Comparison of ENCODE assay signal across 8 cellular contexts in genomic region chr19:12052057-12052570, GRCh38. TPM values are rescaled to one million over a fixed set of nuclear protein-coding genes. Genes with fewer than 3 reads are reported as not detected.
DNase-seq lines count a peak whose midpoint lies in the region; ATAC-seq, FAIRE-seq and TF ChIP-seq lines count a peak whose summit lies in the region.

No MANE protein-coding gene starts in this region.

- ATAC-seq in HG02970 (IDR thresholded peaks at IDR 0.05; ENCODE audit: low FRiP score, unreplicated experiment) (peak; percentile 26), GM18519 (IDR thresholded peaks at IDR 0.05; ENCODE audit: low FRiP score, unreplicated experiment) (no peak)

- peak overlapping the region; percentile 68 for H3K9ac ChIP-seq in keratinocyte (ENCODE audit: control insufficient read depth, extremely low read depth, insufficient read depth, low read length)
- H3K9ac ChIP-seq in subcutaneous abdominal adipose tissue (ENCODE audit: low read length in 5 of 5), result peak overlapping the region; percentile 3 to 80 (median 66)

- no peak for FAIRE-seq in keratinocyte (lab: Jason Lieb, UNC)

- H3K27ac Mint-ChIP-seq in Calu3 (ENCODE audit: unreplicated experiment), result peak overlapping the region; percentile 49
- no peak overlapping the region for H3K27ac Mint-ChIP-seq in activated CD4-positive, alpha-beta memory T cell treated with anti-CD3 and anti-CD28 coated beads, Interleukin-2, amount 10 ng/mL, durations not matched to agents 7 days and 5 days

- peak overlapping the region; percentile 69 for H3K4me3 Mint-ChIP-seq in Calu3 (ENCODE audit: low read depth, unreplicated experiment)
- peak overlapping the region; percentile 69 for H3K4me3 Mint-ChIP-seq in activated CD4-positive, alpha-beta memory T cell treated with anti-CD3 and anti-CD28 coated beads, Interleukin-2, amount 10 ng/mL, durations not matched to agents 7 days and 5 days

- H3K4me1 ChIP-seq in keratinocyte (ENCODE audit: control insufficient read depth, extremely low read depth, insufficient read depth, low read length), result peaks cover 10% of the 10 kb centered on the region
- H3K4me1 ChIP-seq in subcutaneous abdominal adipose tissue (ENCODE audit: control insufficient read depth in 5 of 5, insufficient read depth in 5 of 5, low read length in 5 of 5), result peaks cover 0 to 18% (median 17%) of the 10 kb centered on the region in 5 donors

- BruUV-seq in Calu3 (replicated peaks; lab: Mats Ljungman, UMichigan), result no TSS peak

- intact Hi-C loops in Calu3 (cut with micrococcal nuclease; ENCODE audit: unreplicated experiment), result no loop called here

- H3K27me3 ChIP-seq in keratinocyte (ENCODE audit: control insufficient read depth, extremely low read depth, insufficient read depth, low read length) (no peaks in the 10 kb centered on the region), subcutaneous abdominal adipose tissue (ENCODE audit: control insufficient read depth in 5 of 5, insufficient read depth in 4 of 5, low read length in 5 of 5) (no peaks in the 10 kb centered on the region)

- dilution Hi-C loops in keratinocyte (cut with MboI; ENCODE audit: extremely low pct_ligation_motif_present, low sequenced_read_pairs), result no loop called here

- H3K4me1 Mint-ChIP-seq in Calu3 (ENCODE audit: low read depth, unreplicated experiment), result peaks cover 7% of the 10 kb centered on the region
- peaks cover 13% of the 10 kb centered on the region for H3K4me1 Mint-ChIP-seq in activated CD4-positive, alpha-beta memory T cell treated with anti-CD3 and anti-CD28 coated beads, Interleukin-2, amount 10 ng/mL, durations not matched to agents 7 days and 5 days

- H3K36me3 Mint-ChIP-seq in Calu3 (ENCODE audit: insufficient read depth, unreplicated experiment), result peaks cover 12% of the 10 kb centered on the region
- H3K36me3 Mint-ChIP-seq in activated CD4-positive, alpha-beta memory T cell treated with anti-CD3 and anti-CD28 coated beads, Interleukin-2, amount 10 ng/mL, durations not matched to agents 7 days and 5 days (ENCODE audit: low read depth), result peaks cover 15% of the 10 kb centered on the region

- H3K4me3 ChIP-seq in keratinocyte (ENCODE audit: control insufficient read depth in 2 of 3, extremely low read depth in 1 of 3, insufficient read depth in 2 of 3, low read depth in 1 of 3, low read length in 3 of 3), result peak overlapping the region; percentile 53 to 88 (median 85)
- H3K4me3 ChIP-seq in subcutaneous abdominal adipose tissue (ENCODE audit: low read depth in 1 of 5, low read length in 5 of 5), result peak overlapping the region; percentile 53 to 90 (median 76)

- POLR2A ChIA-PET in activated CD4-positive, alpha-beta memory T cell treated with anti-CD3 and anti-CD28 coated beads, Interleukin-2, amount 10 ng/mL, durations not matched to agents 7 days and 5 days (lab: Charles Lee), result interaction anchor here (0.7 kb wide), 1 partner anchor 17 kb away, joined by 3 read pairs; the partner anchor contains the start of gene ZNF433

- no peaks in the 10 kb centered on the region for H4K20me1 ChIP-seq in keratinocyte (ENCODE audit: control insufficient read depth, extremely low read depth, insufficient read depth, low read length)

- CTCF ChIA-PET in Calu3 (lab: Charles Lee), result interaction anchor here (1.1 kb wide), 1 partner anchor 17 kb away, joined by 3 read pairs; the partner anchor contains the start of gene ZNF433
- CTCF ChIA-PET in activated CD4-positive, alpha-beta memory T cell treated with anti-CD3 and anti-CD28 coated beads, Interleukin-2, amount 10 ng/mL, durations not matched to agents 7 days and 5 days (lab: Charles Lee), result interaction anchor here (1.0 kb wide), 1 partner anchor 128 kb away, joined by 3 read pairs; no protein-coding TSS in a partner anchor

- H3K36me3 ChIP-seq in keratinocyte (ENCODE audit: control insufficient read depth in 2 of 2, extremely low read depth in 1 of 2, insufficient read depth in 2 of 2, low read length in 2 of 2), result no peaks in the 10 kb centered on the region
- H3K36me3 ChIP-seq in subcutaneous abdominal adipose tissue (ENCODE audit: control insufficient read depth in 5 of 5, insufficient read depth in 5 of 5, low read length in 5 of 5), result no peaks in the 10 kb centered on the region

- H3K4me2 ChIP-seq in keratinocyte (ENCODE audit: control insufficient read depth, extremely low read depth, insufficient read depth, low read depth, low read length), result peak overlapping the region; percentile 98

- H3K9me3 ChIP-seq in keratinocyte (ENCODE audit: control insufficient read depth, low read depth, low read length) (no peaks in the 10 kb centered on the region), subcutaneous abdominal adipose tissue (ENCODE audit: control insufficient read depth in 5 of 5, low read length in 5 of 5) (no peaks in the 10 kb centered on the region)

- peaks cover 2% of the 10 kb centered on the region for H3K9me3 Mint-ChIP-seq in Calu3 (ENCODE audit: low read depth, unreplicated experiment)
- H3K9me3 Mint-ChIP-seq in activated CD4-positive, alpha-beta memory T cell treated with anti-CD3 and anti-CD28 coated beads, Interleukin-2, amount 10 ng/mL, durations not matched to agents 7 days and 5 days, result peaks cover 24% of the 10 kb centered on the region

- DNase-seq in Calu3 (no peak), keratinocyte (ENCODE audit: low read depth, low spot score) (no peak), iPS-NIHi7 (ENCODE audit: extremely low spot score) (no peak)
- no peak for DNase-seq in activated CD4-positive, alpha-beta memory T cell treated with anti-CD3 and anti-CD28 coated beads, Interleukin-2, amount 10 ng/mL, durations not matched to agents 7 days and 5 days
- DNase-seq in activated CD4-positive, CD25-positive, alpha-beta regulatory T cell (lab: John Stamatoyannopoulos, UW), result no peak

- H3K9me1 ChIP-seq in keratinocyte (ENCODE audit: control insufficient read depth, extremely low read depth, insufficient read depth, low read length), result no peaks in the 10 kb centered on the region

- H3K27ac ChIP-seq in keratinocyte (ENCODE audit: control insufficient read depth, insufficient read depth, low read length) (no peak overlapping the region), subcutaneous abdominal adipose tissue (ENCODE audit: low read depth, low read length) (no peak overlapping the region)

- H3K79me2 ChIP-seq in keratinocyte (ENCODE audit: control insufficient read depth, insufficient read depth, low read length), result no peaks in the 10 kb centered on the region

- no peaks in the 10 kb centered on the region for H3K27me3 Mint-ChIP-seq in Calu3 (ENCODE audit: unreplicated experiment)
- H3K27me3 Mint-ChIP-seq in activated CD4-positive, alpha-beta memory T cell treated with anti-CD3 and anti-CD28 coated beads, Interleukin-2, amount 10 ng/mL, durations not matched to agents 7 days and 5 days, result peaks cover 6% of the 10 kb centered on the region

- TF ChIP-seq CTCF in Calu3 (IDR thresholded peaks at IDR 0.05; ENCODE audit: unreplicated experiment) (no peak), keratinocyte (optimal IDR thresholded peaks at IDR 0.05 in 1 of 3, IDR thresholded peaks at IDR 0.05 in 1 of 3, conservative IDR thresholded peaks at IDR 0.05 in 1 of 3; ENCODE audit: extremely low read depth in 1 of 3, insufficient read depth in 2 of 3, low read length in 3 of 3) (no peak)

- H2AFZ ChIP-seq in keratinocyte (ENCODE audit: control insufficient read depth, low read length), result peak overlapping the region; percentile 99

RNA-seq across cellular contexts. Expression of gene ZNF878, which starts 0.6 kb away (rescaled TPM):
- 0.49 and 0.66 TPM in 2 replicates for total RNA-seq in Calu3 (2022)
- under 1 TPM; 0.15 to 0.28 TPM for total RNA-seq in activated CD4-positive, alpha-beta memory T cell treated with anti-CD3 and anti-CD28 coated beads, Interleukin-2, amount 10 ng/mL, durations not matched to agents 7 days and 5 days
- 0.15 to 0.29 TPM (median 0.24 TPM) in 3 replicates for polyA plus RNA-seq in keratinocyte
- not detected for polyA plus RNA-seq in keratinocyte (2011; ENCODE audit: low read depth)
- 0.04 and 0.06 TPM in 2 replicates for polyA plus RNA-seq in keratinocyte (2011; cell fraction: cytosol; rRNA removed)
- polyA plus RNA-seq in keratinocyte (2011; cell fraction: nucleus; rRNA removed), result 0.25 and 0.27 TPM in 2 replicates
- 0.21 and 0.28 TPM in 2 replicates for polyA plus RNA-seq in keratinocyte (2012; ENCODE audit: low replicate concordance)
- 0.13 to 0.64 TPM in 2 of 3 replicates, not detected in the other for polyA minus RNA-seq in keratinocyte
- not detected for polyA minus RNA-seq in keratinocyte (2011; cell fraction: cytosol; rRNA and poly(A)+ RNA removed)
- polyA minus RNA-seq in keratinocyte (2011; cell fraction: nucleus; rRNA and poly(A)+ RNA removed), result 0.31 and 0.32 TPM in 2 replicates

RNA-seq across cellular contexts. Expression of gene ZNF844, which starts 12.4 kb away (rescaled TPM):
- not detected in 2 replicates for total RNA-seq in Calu3 (2022)
- 1 to 10 TPM; 1.4 to 1.6 TPM for total RNA-seq in activated CD4-positive, alpha-beta memory T cell treated with anti-CD3 and anti-CD28 coated beads, Interleukin-2, amount 10 ng/mL, durations not matched to agents 7 days and 5 days
- polyA plus RNA-seq in keratinocyte, result 0.50 to 1.0 TPM (median 0.88 TPM) in 3 replicates
- 1.4 TPM for polyA plus RNA-seq in keratinocyte (2011; ENCODE audit: low read depth)
- 0.34 and 1.4 TPM in 2 replicates for polyA plus RNA-seq in keratinocyte (2011; cell fraction: cytosol; rRNA removed)
- polyA plus RNA-seq in keratinocyte (2011; cell fraction: nucleus; rRNA removed), result 1.9 and 2.0 TPM in 2 replicates
- polyA plus RNA-seq in keratinocyte (2012; ENCODE audit: low replicate concordance), result 0.81 and 2.4 TPM in 2 replicates
- polyA minus RNA-seq in keratinocyte, result 0.62 to 1.8 TPM (median 1.8 TPM) in 3 replicates
- 2.1 TPM for polyA minus RNA-seq in keratinocyte (2011; cell fraction: cytosol; rRNA and poly(A)+ RNA removed)
- 2.2 and 4.1 TPM in 2 replicates for polyA minus RNA-seq in keratinocyte (2011; cell fraction: nucleus; rRNA and poly(A)+ RNA removed)

RNA-seq across cellular contexts. Expression of gene ZNF433, which starts 16.6 kb away (rescaled TPM):
- total RNA-seq in Calu3 (2022), result 3.0 and 3.7 TPM in 2 replicates
- total RNA-seq in activated CD4-positive, alpha-beta memory T cell treated with anti-CD3 and anti-CD28 coated beads, Interleukin-2, amount 10 ng/mL, durations not matched to agents 7 days and 5 days, result under 1 TPM in 1 of 2 experiments, not detected in 1; 0.25 TPM
- 3.6 to 4.7 TPM (median 4.5 TPM) in 3 replicates for polyA plus RNA-seq in keratinocyte
- polyA plus RNA-seq in keratinocyte (2011; ENCODE audit: low read depth), result 4.0 TPM
- 3.4 and 3.5 TPM in 2 replicates for polyA plus RNA-seq in keratinocyte (2011; cell fraction: cytosol; rRNA removed)
- polyA plus RNA-seq in keratinocyte (2011; cell fraction: nucleus; rRNA removed), result 7.8 and 8.1 TPM in 2 replicates
- 3.0 and 6.0 TPM in 2 replicates for polyA plus RNA-seq in keratinocyte (2012; ENCODE audit: low replicate concordance)
- 0.46 to 4.7 TPM (median 4.3 TPM) in 3 replicates for polyA minus RNA-seq in keratinocyte
- polyA minus RNA-seq in keratinocyte (2011; cell fraction: cytosol; rRNA and poly(A)+ RNA removed), result 1.2 TPM
- 3.5 and 6.2 TPM in 2 replicates for polyA minus RNA-seq in keratinocyte (2011; cell fraction: nucleus; rRNA and poly(A)+ RNA removed)
